7 cellular contexts compared by ENCODE assay signal in the genomic region with DNA sequence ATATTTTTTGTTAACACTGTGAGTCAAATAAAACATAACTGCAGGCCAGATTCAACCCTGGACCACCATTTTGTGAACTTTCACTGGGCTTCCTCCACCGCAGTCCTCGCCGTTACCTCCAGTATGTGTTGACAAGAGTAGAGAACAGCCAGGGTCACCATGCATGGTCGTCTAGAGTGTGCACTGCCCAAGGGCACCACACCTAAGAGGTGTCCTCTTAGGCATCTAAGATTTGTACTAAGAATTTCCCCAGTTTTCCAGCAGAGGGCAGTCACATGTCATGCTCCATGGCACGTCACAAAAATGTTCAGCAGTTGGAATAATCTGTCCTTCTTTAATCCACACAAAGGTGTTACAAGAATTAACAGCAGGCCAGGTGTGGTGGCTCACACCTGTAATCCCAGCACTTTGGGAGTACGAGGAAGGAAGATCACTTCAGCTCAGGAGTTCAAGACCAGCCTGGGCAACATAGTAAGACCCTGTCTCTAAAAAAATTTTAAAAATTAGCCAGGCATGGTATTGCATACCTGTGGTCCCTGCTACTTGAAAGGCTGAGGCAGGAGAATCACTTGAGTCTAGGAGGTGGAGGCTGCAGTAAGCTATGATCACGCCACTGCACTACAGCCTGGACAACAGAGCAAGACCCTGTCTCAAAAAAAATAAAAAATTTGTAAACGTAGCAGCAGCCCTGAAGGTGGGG.
DNase-seq lines count a peak whose midpoint lies in the region; ATAC-seq and TF ChIP-seq lines count a peak whose summit lies in the region.

No MANE protein-coding gene starts in this region.

- H3K36me3 ChIP-seq in lung (ENCODE audit: control insufficient read depth in 2 of 2, insufficient read depth in 2 of 2, low read length in 2 of 2) = no peaks in the 10 kb centered on the region

- peaks cover 0 to 4% of the 10 kb centered on the region in 2 donors for H3K4me1 ChIP-seq in lung (ENCODE audit: control insufficient read depth in 2 of 2, insufficient read depth in 2 of 2, low read length in 2 of 2)

- H3K9me3 ChIP-seq in lung (ENCODE audit: control insufficient read depth in 2 of 2, insufficient read depth in 1 of 2, low read length in 1 of 2) = no peaks in the 10 kb centered on the region

- peak; percentile 55 for DNase-seq in NCI-H345 treated with DMSO at 0.1 percent for 48 hours (lab: John Stamatoyannopoulos, UW; ENCODE audit: unreplicated experiment)
- peak; percentile 85 for DNase-seq in dermis blood vessel endothelial cell
- DNase-seq in lung (ENCODE audit: low spot score) = peak; percentile 51
- DNase-seq in stimulated activated effector memory CD8-positive, alpha-beta T cell treated with anti-CD3 and anti-CD28 coated beads, Interleukin-12 subunit alpha, Interleukin-12 subunit beta, amount 100 ng/mL, for 72 hours (ENCODE audit: low spot score in 2 of 2) = peak; percentile 28 to 65

- no peaks in the 10 kb centered on the region for H3K9me3 Mint-ChIP-seq in stimulated activated effector memory CD8-positive, alpha-beta T cell treated with anti-CD3 and anti-CD28 coated beads, Interleukin-12 subunit alpha, Interleukin-12 subunit beta, amount 100 ng/mL, for 72 hours

- no peaks in the 10 kb centered on the region for H3K36me3 Mint-ChIP-seq in stimulated activated effector memory CD8-positive, alpha-beta T cell treated with anti-CD3 and anti-CD28 coated beads, Interleukin-12 subunit alpha, Interleukin-12 subunit beta, amount 100 ng/mL, for 72 hours

- TF ChIP-seq CTCF in GM12875 (IDR thresholded peaks at IDR 0.05; ENCODE audit: borderline replicate concordance, insufficient read depth, low read depth, low read length) (peak; percentile 69; the same call in 1 of the 2 replicates), lung (IDR thresholded peaks at IDR 0.05; ENCODE audit: control extremely low read depth, extremely low read depth) (peak; percentile 87)

- no peak overlapping the region for H3K27ac ChIP-seq in lung (ENCODE audit: low read depth in 1 of 2, low read length in 1 of 2)

- H3K4me1 Mint-ChIP-seq in stimulated activated effector memory CD8-positive, alpha-beta T cell treated with anti-CD3 and anti-CD28 coated beads, Interleukin-12 subunit alpha, Interleukin-12 subunit beta, amount 100 ng/mL, for 72 hours = peaks cover 10% of the 10 kb centered on the region

- no peaks in the 10 kb centered on the region for H3K27me3 ChIP-seq in lung (ENCODE audit: control insufficient read depth, insufficient read depth)

- WGBS in lung, 2 donors = 36 to 46% methylated on average over 8 of the region's 8 CpGs

- H3K4me3 ChIP-seq in GM12875 (ENCODE audit: low read depth, low read length) = no peak overlapping the region
- H3K4me3 ChIP-seq in lung = no peak overlapping the region

- H3K27ac Mint-ChIP-seq in stimulated activated effector memory CD8-positive, alpha-beta T cell treated with anti-CD3 and anti-CD28 coated beads, Interleukin-12 subunit alpha, Interleukin-12 subunit beta, amount 100 ng/mL, for 72 hours = no peak overlapping the region

- no peak overlapping the region for H3K4me3 Mint-ChIP-seq in stimulated activated effector memory CD8-positive, alpha-beta T cell treated with anti-CD3 and anti-CD28 coated beads, Interleukin-12 subunit alpha, Interleukin-12 subunit beta, amount 100 ng/mL, for 72 hours

- ATAC-seq in HG03060 (IDR thresholded peaks at IDR 0.05; ENCODE audit: low read depth, unreplicated experiment) (peak; percentile 65), lung (ENCODE audit: insufficient read depth, low FRiP score) (peak; percentile 67)
- ATAC-seq in activated CD4-positive, CD25-positive, alpha-beta regulatory T cell treated with anti-CD3 and anti-CD28 coated beads, Interleukin-2, amount 50 U/mL, for 24 hours = peak; percentile 71
- peak; percentile 77 for ATAC-seq in stimulated activated effector memory CD8-positive, alpha-beta T cell treated with anti-CD3 and anti-CD28 coated beads, Interleukin-12 subunit alpha, Interleukin-12 subunit beta, amount 100 ng/mL, for 72 hours
